In the genomic region with DNA sequence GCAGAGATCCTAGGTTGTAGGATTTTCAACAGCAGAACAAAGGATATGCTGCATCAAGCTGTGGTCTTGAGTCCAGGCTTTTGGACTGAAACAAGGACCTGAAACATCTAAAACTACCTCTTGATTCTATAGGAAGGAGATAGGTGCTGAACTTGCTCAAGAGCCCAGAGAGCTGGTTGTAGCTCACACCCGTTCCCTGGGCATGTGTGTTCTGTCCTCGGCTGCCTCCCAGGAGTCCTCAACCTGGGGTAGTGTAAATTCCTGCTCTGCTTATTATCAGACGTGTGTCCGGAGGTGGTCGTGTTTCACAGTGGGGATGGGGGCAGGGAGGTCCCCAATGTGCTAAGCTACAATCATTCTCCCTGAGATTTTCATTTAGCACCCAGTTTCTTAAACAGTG, we compare ENCODE assay signal across 1 cellular context.
TF ChIP-seq lines count a peak whose summit lies in the region.

No MANE protein-coding gene starts in this region.

TF ChIP-seq in GM12878, 131 proteins besides CTCF, POLR2A, EP300 and RAD21:
- TF ChIP-seq NFYA (IDR thresholded peaks at IDR 0.05; ENCODE audit: borderline replicate concordance, low read depth, low read length) (no peak), CREM (IDR thresholded peaks at IDR 0.05; ENCODE audit: low read depth) (no peak), RB1 (IDR thresholded peaks at IDR 0.05; ENCODE audit: borderline replicate concordance) (no peak), ZNF217 (IDR thresholded peaks at IDR 0.05) (no peak), FOXK2 (IDR thresholded peaks at IDR 0.05) (no peak), CHD4 (IDR thresholded peaks at IDR 0.05) (no peak), NFXL1 (IDR thresholded peaks at IDR 0.05; ENCODE audit: borderline replicate concordance) (no peak), POLR2AphosphoS5 (IDR thresholded peaks at IDR 0.05; ENCODE audit: low read length) (peak; percentile 60; the same call in 1 of the 2 replicates), SKIL (IDR thresholded peaks at IDR 0.05; ENCODE audit: low read depth, poor library complexity, severe bottlenecking) (no peak), SUZ12 (IDR thresholded peaks at IDR 0.05; ENCODE audit: unreplicated experiment) (no peak), HCFC1 (IDR thresholded peaks at IDR 0.05; ENCODE audit: low read length) (no peak), SMAD5 (IDR thresholded peaks at IDR 0.05; ENCODE audit: low read depth) (0 out of 2 replicates have a peak, but pooled peaks have one; percentile 45)
- TF ChIP-seq, protein P1, sequence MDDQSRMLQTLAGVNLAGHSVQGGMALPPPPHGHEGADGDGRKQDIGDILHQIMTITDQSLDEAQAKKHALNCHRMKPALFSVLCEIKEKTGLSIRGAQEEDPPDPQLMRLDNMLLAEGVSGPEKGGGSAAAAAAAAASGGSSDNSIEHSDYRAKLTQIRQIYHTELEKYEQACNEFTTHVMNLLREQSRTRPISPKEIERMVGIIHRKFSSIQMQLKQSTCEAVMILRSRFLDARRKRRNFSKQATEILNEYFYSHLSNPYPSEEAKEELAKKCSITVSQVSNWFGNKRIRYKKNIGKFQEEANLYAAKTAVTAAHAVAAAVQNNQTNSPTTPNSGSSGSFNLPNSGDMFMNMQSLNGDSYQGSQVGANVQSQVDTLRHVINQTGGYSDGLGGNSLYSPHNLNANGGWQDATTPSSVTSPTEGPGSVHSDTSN (IDR thresholded peaks at IDR 0.05; ENCODE audit: insufficient replicate concordance, low read depth, low read length): no peak
